ENCODE assay signal across 30 cellular contexts in the genomic region with DNA sequence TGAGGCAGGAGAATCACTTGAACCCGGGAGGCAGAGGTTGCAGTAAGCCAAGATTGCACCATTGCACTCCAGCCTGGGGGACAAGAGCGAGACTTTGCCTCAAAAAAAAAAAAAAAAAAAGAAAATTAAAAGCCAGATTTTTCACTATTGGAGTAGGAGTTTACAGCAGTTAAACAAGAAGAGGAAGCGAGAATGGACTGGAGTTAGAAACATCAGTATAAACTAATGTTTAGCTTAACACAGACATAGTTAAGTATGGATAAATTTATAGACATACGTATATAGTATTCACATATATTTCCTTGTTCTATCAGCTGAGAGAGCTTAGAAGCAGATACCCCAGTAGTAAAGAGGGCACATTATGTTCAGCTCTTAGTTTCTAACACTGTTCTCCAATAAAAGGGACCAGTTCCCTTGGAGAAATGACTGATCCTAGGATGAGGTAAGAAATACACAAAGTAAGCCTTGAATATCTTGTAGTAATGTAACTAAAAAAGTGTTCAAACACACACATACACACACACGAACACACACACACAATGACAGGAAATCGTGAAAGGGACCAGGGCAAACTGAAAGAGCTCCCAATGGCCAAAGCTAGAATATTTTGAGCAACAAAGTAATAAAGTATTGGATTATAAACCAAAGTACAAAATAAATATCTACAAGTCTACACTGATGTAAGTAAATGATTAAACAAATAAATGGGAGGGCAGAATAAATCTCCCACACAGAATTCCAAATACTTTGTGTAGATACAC. TPM values are rescaled to one million over a fixed set of nuclear protein-coding genes. Genes with fewer than 3 reads are reported as not detected.
A peak's percentile ranks its signal among the peaks of the same experiment; 100 is the strongest.
DNase-seq lines count a peak whose midpoint lies in the region; ATAC-seq and TF ChIP-seq lines count a peak whose summit lies in the region.
"Had no signal": no experiment of that assay in that cellular context is flagged by ENCODE, and none has a peak within 500 bp of the region (broad histone marks: within the 10 kb centered on the region; RNA-seq: fewer than 3 reads in every experiment).

No MANE protein-coding gene starts in this region.

- no peak for TF ChIP-seq POLR2A in body of pancreas (IDR thresholded peaks at IDR 0.05)

- peaks cover 26% of the 10 kb centered on the region for H3K4me1 ChIP-seq in body of pancreas
- peaks cover 3% of the 10 kb centered on the region for H3K4me1 ChIP-seq in mucosa of descending colon (ENCODE audit: low read depth)
- H3K4me1 ChIP-seq: ascending aorta, gastroesophageal sphincter had no signal

- no peak for TF ChIP-seq CTCF in body of pancreas (IDR thresholded peaks at IDR 0.05)
- TF ChIP-seq CTCF in mucosa of descending colon (IDR thresholded peaks at IDR 0.05): no peak

- H3K27me3 ChIP-seq in body of pancreas: no peaks in the 10 kb centered on the region
- H3K27me3 ChIP-seq: ascending aorta, gastroesophageal sphincter, ovary, upper lobe of left lung had no signal

- WGBS in body of pancreas, 2 donors: 52 to 67% methylated on average over 6 of the region's 6 CpGs

- H3K27ac ChIP-seq in body of pancreas: peak overlapping the region in 1 of 4 donors; percentile 45
- H3K27ac ChIP-seq: ascending aorta, gastroesophageal sphincter, KMS-11, ovary, upper lobe of left lung had no signal

- ATAC-seq in body of pancreas: peak; percentile 18
- ATAC-seq in mucosa of descending colon: peak; percentile 90
- ATAC-seq in HG02973 (IDR thresholded peaks at IDR 0.05; ENCODE audit: unreplicated experiment): no peak
- ATAC-seq: gastroesophageal sphincter; naive thymus-derived CD8-positive, alpha-beta T cell had no signal

- H3K9me3 ChIP-seq in body of pancreas (no peaks in the 10 kb centered on the region), mucosa of descending colon (no peaks in the 10 kb centered on the region)
- H3K9me3 ChIP-seq: ascending aorta, gastroesophageal sphincter, ovary, upper lobe of left lung had no signal

- DNase-seq in CD1c-positive myeloid dendritic cell (ENCODE audit: extremely low spot score) (peak; percentile 51), MV-4-11 (lab: John Stamatoyannopoulos, UW) (peak; percentile 71), body of pancreas (no peak), mucosa of descending colon (peak in 1 of 3 donors; percentile 62), NCI-H2171 treated with DMSO at 0.1 percent for 48 hours (lab: John Stamatoyannopoulos, UW) (no peak)
- no peak for DNase-seq in stimulated activated CD8-positive, alpha-beta memory T cell treated with anti-CD3 and anti-CD28 coated beads, Interleukin-4, amount 100 ng/mL, for 48 hours
- no peak for DNase-seq in activated CD4-positive, alpha-beta T cell treated with anti-CD3 and anti-CD28 coated beads, Interleukin-2, amount 50 U/mL, for 1 hour
- DNase-seq: activated CD4-positive, alpha-beta T cell treated with anti-CD3 and anti-CD28 coated beads for 48 hours; activated gamma-delta T cell; activated naive CD8-positive, alpha-beta T cell treated with anti-CD3 and anti-CD28 coated beads, Interleukin-2, amount 10 ng/mL, durations not matched to agents 7 days and 5 days; activated T-cell treated with anti-CD3 and anti-CD28 coated beads, Interleukin-2, amount 50 U/mL, for 24 hours; cortex of kidney; DMS53; GF-D8; HCEC 1CT; hypothalamus; immature natural killer cell; naive thymus-derived CD8-positive, alpha-beta T cell; NCI-H187 treated with DMSO at 0.1 percent for 48 hours; NCI-H226; NCI-H69; ovary; retina; stimulated activated CD4-positive, alpha-beta T cell treated with anti-CD3 and anti-CD28 coated beads, Interleukin-1b, Interleukin-23, amount 100 ng/mL, for 48 hours had no signal

- H3K4me3 ChIP-seq in body of pancreas: no peak overlapping the region
- H3K4me3 ChIP-seq in mucosa of descending colon: no peak overlapping the region
- H3K4me3 ChIP-seq: ascending aorta, gastroesophageal sphincter, ovary, smooth muscle cell, upper lobe of left lung had no signal

- intact Hi-C loops in body of pancreas (cut with DNase I) (no loop called here), mucosa of descending colon (cut with DNase I, micrococcal nuclease) (loop anchor here in 1 of 2 donors (5.0 kb wide), 1 partner anchor 67 kb away; no protein-coding TSS in a partner anchor)

- H3K36me3 ChIP-seq in body of pancreas (replicated peaks in 1 of 2; ENCODE audit: insufficient read depth in 1 of 2, low read depth in 2 of 2) (no peaks in the 10 kb centered on the region), mucosa of descending colon (ENCODE audit: low read depth) (no peaks in the 10 kb centered on the region)
- H3K36me3 ChIP-seq: ascending aorta, gastroesophageal sphincter, ovary, upper lobe of left lung had no signal

RNA-seq across cellular contexts. Expression of a gene that starts 25.0 kb away (rescaled TPM):
- total RNA-seq in body of pancreas: 10 to 100 TPM; 40.2 to 50.1 TPM
- 10 to 100 TPM; 44.3 to 57.9 (median 51.8) TPM for total RNA-seq in mucosa of descending colon

Comparison
In these comparisons a context has a peak if more than half of its experiments do, and no peak if none do; other contexts are left out.
1. DNase-seq: peak in CD1c-positive myeloid dendritic cell (single experiment) and MV-4-11 (single experiment); none in body of pancreas (0 of 4), stimulated activated CD8-positive, alpha-beta memory T cell treated with anti-CD3 and anti-CD28 coated beads, Interleukin-4, amount 100 ng/mL, for 48 hours (single experiment), NCI-H2171 treated with DMSO at 0.1 percent for 48 hours (single experiment) and activated CD4-positive, alpha-beta T cell treated with anti-CD3 and anti-CD28 coated beads, Interleukin-2, amount 50 U/mL, for 1 hour (single experiment).